Comparison of ENCODE assay signal across 37 cellular contexts in the genomic region with DNA sequence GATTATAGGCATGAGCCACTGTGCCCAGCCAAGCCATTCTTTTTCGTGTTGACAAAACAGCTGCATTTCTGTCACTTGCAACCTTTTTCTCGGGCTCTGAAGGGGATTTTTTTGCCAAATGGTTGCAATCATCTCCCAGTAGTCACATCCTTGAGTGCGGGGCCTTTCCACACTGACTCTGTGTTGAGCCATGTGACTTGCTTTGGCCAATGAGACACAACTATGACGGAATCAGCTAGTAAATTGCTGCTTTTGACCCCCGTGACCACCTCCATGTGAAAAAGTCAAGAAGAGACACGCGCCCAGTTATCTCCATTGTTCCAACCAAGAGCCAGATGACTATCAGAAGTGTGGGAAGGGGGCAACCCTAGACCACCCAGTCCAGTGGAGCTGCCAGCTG. TPM values are rescaled to one million over a fixed set of nuclear protein-coding genes. Genes with fewer than 3 reads are reported as not detected.
"Had no signal": no experiment of that assay in that cellular context is flagged by ENCODE, and none has a peak within 500 bp of the region (broad histone marks: within the 10 kb centered on the region; RNA-seq: fewer than 3 reads in every experiment).

No MANE protein-coding gene starts in this region.

- FAIRE-seq: islet of Langerhans, kidney had no signal

- H3K4me3 Mint-ChIP-seq: immature natural killer cell; mesothelial cell of epicardium; naive B cell; nephron; neural crest cell; stimulated activated memory B cell treated with anti-CD40 and anti-IgM and Interleukin-4, amounts not matched to agents 10 μg/mL and 1 μg/mL and 100 μg/mL, for 72 hours; stimulated activated naive CD8-positive, alpha-beta T cell treated with anti-CD3 and anti-CD28 coated beads, Interleukin-15, amount 100 ng/mL, for 72 hours had no signal

- ATAC-seq: right lobe of liver; stimulated activated memory B cell treated with anti-CD40 and anti-IgM and Interleukin-4, amounts not matched to agents 10 μg/mL and 1 μg/mL and 100 μg/mL, for 72 hours; stimulated activated naive CD8-positive, alpha-beta T cell treated with anti-CD3 and anti-CD28 coated beads, Interleukin-15, amount 100 ng/mL, for 72 hours had no signal

- DNase-seq: hypothalamus; immature natural killer cell; kidney; left ventricle myocardium inferior; mesendoderm; naive B cell; occipital lobe; right lobe of liver; stimulated activated CD4-positive, alpha-beta T cell treated with anti-CD3 and anti-CD28 coated beads, Interleukin-1b, Interleukin-23, amount 100 ng/mL, for 48 hours; stimulated activated CD4-positive, alpha-beta T cell treated with anti-CD3 and anti-CD28 coated beads, Interleukin-2, amount 100 ng/mL, for 48 hours; stimulated activated CD4-positive, alpha-beta T cell treated with anti-CD3 and anti-CD28 coated beads, Interleukin-4, amount 100 ng/mL, for 4 hours; stimulated activated CD8-positive, alpha-beta memory T cell treated with anti-CD3 and anti-CD28 coated beads, Interleukin-4, amount 100 ng/mL, for 48 hours; stimulated activated naive CD4-positive, alpha-beta T cell treated with Interleukin-2 at 50 U/mL for 16 hours; stimulated activated naive CD8-positive, alpha-beta T cell treated with anti-CD3 and anti-CD28 coated beads, Interleukin-15, amount 100 ng/mL, for 72 hours; substantia nigra; transverse colon; upper lobe of left lung had no signal

- H3K79me2 ChIP-seq: parathyroid adenoma had no signal

- H3K27ac ChIP-seq: left ventricle myocardium inferior, neutrophil, parathyroid adenoma, right atrium auricular region, right lobe of liver, transverse colon, upper lobe of left lung, vagina had no signal

- H3K36me3 ChIP-seq: left ventricle myocardium inferior, neutrophil, right atrium auricular region, right lobe of liver, transverse colon, upper lobe of left lung, vagina had no signal

- H3K27ac Mint-ChIP-seq: immature natural killer cell; mesothelial cell of epicardium; naive B cell; nephron; progenitor cell of endocrine pancreas; stimulated activated memory B cell treated with anti-CD40 and anti-IgM and Interleukin-4, amounts not matched to agents 10 μg/mL and 1 μg/mL and 100 μg/mL, for 72 hours; stimulated activated naive CD8-positive, alpha-beta T cell treated with anti-CD3 and anti-CD28 coated beads, Interleukin-15, amount 100 ng/mL, for 72 hours had no signal

- H3K9ac ChIP-seq: parathyroid adenoma had no signal

- H3K4me1 ChIP-seq: left ventricle myocardium inferior, parathyroid adenoma, right atrium auricular region, right lobe of liver, transverse colon, upper lobe of left lung, vagina had no signal

- H3K4me1 Mint-ChIP-seq: immature natural killer cell; mesothelial cell of epicardium; naive B cell; nephron; neural crest cell; stimulated activated memory B cell treated with anti-CD40 and anti-IgM and Interleukin-4, amounts not matched to agents 10 μg/mL and 1 μg/mL and 100 μg/mL, for 72 hours; stimulated activated naive CD8-positive, alpha-beta T cell treated with anti-CD3 and anti-CD28 coated beads, Interleukin-15, amount 100 ng/mL, for 72 hours had no signal

- H3K9me3 ChIP-seq: neutrophil, right lobe of liver, transverse colon, vagina had no signal

- H3K27me3 ChIP-seq: right atrium auricular region, right lobe of liver, upper lobe of left lung, vagina had no signal

- H3K9me3 Mint-ChIP-seq: mesothelial cell of epicardium; nephron; neural crest cell; stimulated activated memory B cell treated with anti-CD40 and anti-IgM and Interleukin-4, amounts not matched to agents 10 μg/mL and 1 μg/mL and 100 μg/mL, for 72 hours; stimulated activated naive CD8-positive, alpha-beta T cell treated with anti-CD3 and anti-CD28 coated beads, Interleukin-15, amount 100 ng/mL, for 72 hours had no signal

- H3K36me3 Mint-ChIP-seq: mesothelial cell of epicardium; naive B cell; stimulated activated memory B cell treated with anti-CD40 and anti-IgM and Interleukin-4, amounts not matched to agents 10 μg/mL and 1 μg/mL and 100 μg/mL, for 72 hours had no signal

- H2AFZ ChIP-seq: parathyroid adenoma had no signal

- H3K4me3 ChIP-seq: left ventricle myocardium inferior, lung, right atrium auricular region, right lobe of liver, smooth muscle cell, transverse colon, upper lobe of left lung, vagina had no signal

- H3K4me2 ChIP-seq: smooth muscle cell had no signal

RNA-seq across cellular contexts. Expression of a gene that starts 18.3 kb away (rescaled TPM):
- total RNA-seq: left ventricle myocardium inferior, lower leg skin, mononuclear cell, neural crest cell, osteocyte, pulmonary artery endothelial cell, renal cortical epithelial cell, right atrium auricular region, right lobe of liver, smooth muscle cell, transverse colon, upper lobe of left lung, vagina had no signal
- polyA plus RNA-seq: immature natural killer cell, smooth muscle cell, urinary bladder had no signal

RNA-seq across cellular contexts. Expression of a gene that starts 21.3 kb away (rescaled TPM):
- total RNA-seq: left ventricle myocardium inferior, lower leg skin, lung, mesothelial cell of epicardium, mononuclear cell, neural crest cell, occipital lobe, osteocyte, pulmonary artery endothelial cell, right atrium auricular region, skeletal muscle tissue, smooth muscle cell, temporal lobe, transverse colon, upper lobe of left lung, urinary bladder, vagina had no signal
- polyA plus RNA-seq: immature natural killer cell, lung, smooth muscle cell had no signal

RNA-seq across cellular contexts. Expression of a gene that starts 22.7 kb away (rescaled TPM):
- total RNA-seq: kidney, left ventricle myocardium inferior, osteocyte, pulmonary artery endothelial cell, renal cortical epithelial cell, right lobe of liver, skeletal muscle tissue, transverse colon, urinary bladder, vagina had no signal
- polyA plus RNA-seq: urinary bladder had no signal

RNA-seq across cellular contexts. Expression of a gene that starts 34.4 kb away (rescaled TPM):
- total RNA-seq: mononuclear cell had no signal
